Comparison of ENCODE assay signal across 8 cellular contexts in genomic region chr1:156104065-156104810, GRCh38. TPM values are rescaled to one million over a fixed set of nuclear protein-coding genes. Genes with fewer than 3 reads are reported as not detected.
A peak's percentile ranks its signal among the peaks of the same experiment; 100 is the strongest.
DNase-seq lines count a peak whose midpoint lies in the region; ATAC-seq and TF ChIP-seq lines count a peak whose summit lies in the region.

No MANE protein-coding gene starts in this region.

- H3K4me3 Mint-ChIP-seq in progenitor cell of endocrine pancreas (ENCODE audit: low read depth), result no peak overlapping the region

- H3K4me1 Mint-ChIP-seq in progenitor cell of endocrine pancreas (ENCODE audit: low read depth), result peaks cover 43% of the 10 kb centered on the region

- no peaks in the 10 kb centered on the region for H3K27me3 Mint-ChIP-seq in progenitor cell of endocrine pancreas

- H3K36me3 Mint-ChIP-seq in progenitor cell of endocrine pancreas (ENCODE audit: insufficient read depth), result peaks cover 2% of the 10 kb centered on the region

- DNase-seq in NCI-H82 (lab: John Stamatoyannopoulos, UW) (peak; percentile 79), NCI-H82 treated with DMSO at 0.1 percent for 48 hours (lab: John Stamatoyannopoulos, UW; ENCODE audit: unreplicated experiment) (no peak), NCI-H2171 treated with DMSO at 0.1 percent for 48 hours (lab: John Stamatoyannopoulos, UW) (peak; percentile 81), foreskin fibroblast (peak; percentile 96), progenitor cell of endocrine pancreas (ENCODE audit: low spot score, unreplicated experiment) (no peak)
- DNase-seq in activated effector memory CD4-positive, alpha-beta T cell treated with Interleukin-2 at 50 U/mL for 16 hours, result peak; percentile 35

- peak overlapping the region; percentile 82 for H3K27ac Mint-ChIP-seq in progenitor cell of endocrine pancreas

- no peaks in the 10 kb centered on the region for H3K9me3 Mint-ChIP-seq in progenitor cell of endocrine pancreas (ENCODE audit: low read depth)

- TF ChIP-seq CTCF in foreskin fibroblast (IDR thresholded peaks at IDR 0.05; ENCODE audit: low read depth, low read length), result no peak
- TF ChIP-seq CTCF in progenitor cell of endocrine pancreas (IDR thresholded peaks at IDR 0.05; ENCODE audit: unreplicated experiment), result no peak

- peak overlapping the region; percentile 12 to 44 for H3K4me3 ChIP-seq in foreskin fibroblast (ENCODE audit: low read depth in 1 of 2, low read length in 2 of 2)

- no peak for ATAC-seq in GM21723 (IDR thresholded peaks at IDR 0.05; ENCODE audit: unreplicated experiment)
- no peak for ATAC-seq in GM21717 (IDR thresholded peaks at IDR 0.05; ENCODE audit: unreplicated experiment)

RNA-seq across cellular contexts. Expression of gene LMNA, which starts 10.3 kb away (rescaled TPM):
- 83.5 and 92.7 TPM in 2 replicates for total RNA-seq in progenitor cell of endocrine pancreas

RNA-seq across cellular contexts. Expression of gene MEX3A, which starts 22.0 kb away (rescaled TPM):
- 112 and 113 TPM in 2 replicates for total RNA-seq in progenitor cell of endocrine pancreas

RNA-seq across cellular contexts. Expression of gene RAB25, which starts 43.3 kb away (rescaled TPM):
- total RNA-seq in progenitor cell of endocrine pancreas, result 93.8 and 99.1 TPM in 2 replicates

RNA-seq across cellular contexts. Expression of gene SEMA4A, which starts 49.1 kb away (rescaled TPM):
- 2.1 and 3.7 TPM in 2 replicates for total RNA-seq in progenitor cell of endocrine pancreas

RNA-seq across cellular contexts. Expression of gene LAMTOR2, which starts 49.7 kb away (rescaled TPM):
- 61.0 and 63.0 TPM in 2 replicates for total RNA-seq in progenitor cell of endocrine pancreas

Comparison
In these comparisons a context has a peak if more than half of its experiments do, and no peak if none do; other contexts are left out.
1. DNase-seq: peak in NCI-H82 (single experiment), NCI-H2171 treated with DMSO at 0.1 percent for 48 hours (single experiment), activated effector memory CD4-positive, alpha-beta T cell treated with Interleukin-2 at 50 U/mL for 16 hours (single experiment) and foreskin fibroblast (2 of 2); none in NCI-H82 treated with DMSO at 0.1 percent for 48 hours (single experiment) and progenitor cell of endocrine pancreas (single experiment).